ENCODE assay signal across 8 cellular contexts in the genomic region with DNA sequence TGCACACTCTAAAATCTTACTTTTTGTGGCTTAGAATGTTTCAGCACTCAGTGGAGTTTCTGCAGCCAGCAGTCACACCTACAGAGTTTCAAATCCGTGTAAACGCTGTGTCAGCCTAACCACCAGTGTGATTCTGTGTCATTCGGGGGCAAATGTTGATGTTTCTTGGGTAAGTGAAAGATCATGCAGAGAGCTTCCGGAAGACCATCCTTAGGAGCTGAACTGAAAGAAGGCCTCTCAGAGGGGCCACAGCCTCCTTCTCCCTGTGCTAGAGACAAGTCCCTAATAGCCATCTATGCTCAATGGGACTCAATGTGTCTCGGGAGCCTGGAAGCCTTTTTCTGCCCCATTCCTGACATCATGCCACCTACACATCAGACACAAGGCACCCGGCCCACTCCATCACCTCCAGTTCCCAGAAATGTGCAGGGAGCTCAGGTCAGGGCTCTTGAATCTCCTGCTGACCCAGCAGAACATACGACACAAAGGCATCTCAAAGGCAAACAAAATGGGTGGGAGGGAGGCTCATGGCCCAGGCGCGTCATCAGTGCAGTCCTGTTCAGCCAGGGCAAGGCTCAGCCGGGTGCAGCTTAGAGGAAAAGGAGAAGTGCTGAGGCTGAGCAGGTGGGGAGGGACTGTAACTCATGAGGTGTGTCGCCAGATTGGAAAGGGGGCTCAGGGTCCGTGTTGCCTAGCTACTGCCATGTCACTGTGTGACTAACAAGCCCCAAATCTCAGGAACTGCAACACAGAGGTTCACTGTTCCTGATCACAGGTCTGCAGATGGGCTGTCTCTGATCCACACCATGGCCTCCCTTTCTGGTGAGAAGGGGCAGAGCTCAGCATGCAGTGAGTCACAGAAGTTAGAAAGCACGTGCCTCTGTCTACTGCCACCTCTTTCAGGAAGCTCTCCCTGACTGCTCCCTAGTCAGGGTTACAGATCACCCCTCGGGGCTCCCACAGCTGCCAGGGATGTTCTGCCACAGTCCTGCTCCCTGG.
DNase-seq lines count a peak whose midpoint lies in the region; ATAC-seq and TF ChIP-seq lines count a peak whose summit lies in the region.

No MANE protein-coding gene starts in this region.

- ATAC-seq in GM18502 (IDR thresholded peaks at IDR 0.05; ENCODE audit: poor library complexity, unreplicated experiment), result peak; percentile 85
- peak; percentile 76 for ATAC-seq in GM21619 (IDR thresholded peaks at IDR 0.05; ENCODE audit: unreplicated experiment)
- ATAC-seq in activated T-helper 17 cell treated with anti-CD3 and anti-CD28 coated beads, Interleukin-2, amount 50 U/mL, for 72 hours (replicated peaks), result peak; percentile 77

- peaks cover 23% of the 10 kb centered on the region for H3K4me1 Mint-ChIP-seq in activated T-helper 17 cell treated with anti-CD3 and anti-CD28 coated beads, Interleukin-2, amount 50 U/mL, for 72 hours
- peaks cover 34% of the 10 kb centered on the region for H3K4me1 Mint-ChIP-seq in osteocyte (ENCODE audit: unreplicated experiment)

- no peaks in the 10 kb centered on the region for H3K9me3 Mint-ChIP-seq in activated T-helper 17 cell treated with anti-CD3 and anti-CD28 coated beads, Interleukin-2, amount 50 U/mL, for 72 hours
- no peaks in the 10 kb centered on the region for H3K9me3 Mint-ChIP-seq in osteocyte (ENCODE audit: unreplicated experiment)

- peak overlapping the region; percentile 99 for H3K27ac Mint-ChIP-seq in activated T-helper 17 cell treated with anti-CD3 and anti-CD28 coated beads, Interleukin-2, amount 50 U/mL, for 72 hours
- H3K27ac Mint-ChIP-seq in osteocyte (ENCODE audit: unreplicated experiment), result peak overlapping the region; percentile 59

- DNase-seq in KBM-7, result peak; percentile 72
- DNase-seq in osteocyte (ENCODE audit: extremely low spot score, unreplicated experiment), result no peak
- DNase-seq in NCI-H2171 treated with DMSO at 0.1 percent for 48 hours (lab: John Stamatoyannopoulos, UW), result no peak
- DNase-seq in cardiac septum (ENCODE audit: low spot score), result no peak
- DNase-seq in NCI-H446 (lab: John Stamatoyannopoulos, UW), result no peak

- in situ Hi-C loops in KBM-7 (cut with MboI; ENCODE audit: low pct_unique_long_range_greater_than_20kb, low sequenced_read_pairs), result no loop called here

- TF ChIP-seq CTCF in osteocyte (IDR thresholded peaks at IDR 0.05), result no peak

- intact Hi-C loops in cardiac septum (cut with DNase I), result no loop called here

- peak overlapping the region; percentile 83 for H3K4me3 Mint-ChIP-seq in activated T-helper 17 cell treated with anti-CD3 and anti-CD28 coated beads, Interleukin-2, amount 50 U/mL, for 72 hours
- H3K4me3 Mint-ChIP-seq in osteocyte (ENCODE audit: unreplicated experiment), result no peak overlapping the region

- H3K27me3 Mint-ChIP-seq in activated T-helper 17 cell treated with anti-CD3 and anti-CD28 coated beads, Interleukin-2, amount 50 U/mL, for 72 hours, result no peaks in the 10 kb centered on the region
- H3K27me3 Mint-ChIP-seq in osteocyte (ENCODE audit: unreplicated experiment), result no peaks in the 10 kb centered on the region

- H3K36me3 Mint-ChIP-seq in activated T-helper 17 cell treated with anti-CD3 and anti-CD28 coated beads, Interleukin-2, amount 50 U/mL, for 72 hours (ENCODE audit: low read depth), result peaks cover 9% of the 10 kb centered on the region
- H3K36me3 Mint-ChIP-seq in osteocyte (ENCODE audit: unreplicated experiment), result peaks cover 9% of the 10 kb centered on the region
